ENCODE assay signal across 36 cellular contexts in genomic region chr5:175207321-175208040, GRCh38.
"Had no signal": no experiment of that assay in that cellular context is flagged by ENCODE, and none has a peak within 500 bp of the region (broad histone marks: within the 10 kb centered on the region; RNA-seq: fewer than 3 reads in every experiment).

No MANE protein-coding gene starts in this region.

- H3K4me2 ChIP-seq: SK-N-SH had no signal

- H3K27ac Mint-ChIP-seq: activated CD4-positive, alpha-beta memory T cell treated with anti-CD3 and anti-CD28 coated beads for 36 hours; activated CD4-positive, alpha-beta T cell treated with anti-CD3 and anti-CD28 coated beads for 36 hours; activated naive CD4-positive, alpha-beta T cell treated with anti-CD3 and anti-CD28 coated beads for 36 hours; activated naive CD4-positive, alpha-beta T cell treated with anti-CD3 and anti-CD28 coated beads, Interleukin-2, amount 50 U/mL, for 72 hours; activated T-helper 1 cell treated with anti-CD3 and anti-CD28 coated beads, Interleukin-12 subunit alpha, Interleukin-12 subunit beta, Interleukin-2, Interleukin-4 antibody, amounts not matched to agents 30 ng/mL and 10 ng/mL and 1 ng/mL, durations not matched to agents 14 hours and 24 hours and 36 hours; T-helper 1 cell treated with Interleukin-12 subunit alpha and Interleukin-12 subunit beta and Interleukin-4 antibody, amounts not matched to agents 30 μg/mL and 1 μg/mL, for 36 hours; T-helper 2 cell treated with Interferon-gamma antibody and Interleukin-4, amounts not matched to agents 5 μg/mL and 100 μg/mL, for 36 hours; WTC11 had no signal

- DNase-seq: activated CD4-positive, alpha-beta memory T cell treated with anti-CD3 and anti-CD28 coated beads for 36 hours; activated CD4-positive, alpha-beta T cell treated with anti-CD3 and anti-CD28 coated beads for 36 hours; activated CD4-positive, alpha-beta T cell treated with anti-CD3 and anti-CD28 coated beads, Interleukin-2, amount 50 U/mL, for 1 hour; activated CD8-positive, alpha-beta memory T cell treated with anti-CD3 and anti-CD28 coated beads, Interleukin-2, amount 50 U/mL, for 4 hours; activated gamma-delta T cell treated with Interleukin-2 at 50 U/mL for 16 hours; activated naive CD4-positive, alpha-beta T cell treated with anti-CD3 and anti-CD28 coated beads for 36 hours; activated T-cell treated with anti-CD3 and anti-CD28 coated beads for 4 hours; activated T-cell treated with anti-CD3 and anti-CD28 coated beads, Interleukin-2, amount 50 U/mL, for 4 hours; adrenal gland; body of pancreas; cerebellar nuclear complex; Karpas-422; KBM-7; NCI-H1048; NCI-H1105 treated with DMSO at 0.1 percent for 48 hours; NCI-H1436 treated with DMSO at 0.1 percent for 48 hours; NCI-H2029; NCI-H2107; NCI-H226; NCI-H510A; NCI-H526; NCI-H748 treated with DMSO at 0.1 percent for 48 hours; NK-92 treated with Interleukin-12 subunit alpha and Interleukin-12 subunit beta, amount 100 ng/mL, for 24 hours; Peyer's patch; RPMI8226; SHP77 treated with DMSO at 0.1 percent for 48 hours; SK-N-SH had no signal

- H3K4me3 Mint-ChIP-seq: activated CD4-positive, alpha-beta memory T cell treated with anti-CD3 and anti-CD28 coated beads for 36 hours; activated CD4-positive, alpha-beta T cell treated with anti-CD3 and anti-CD28 coated beads for 36 hours; activated naive CD4-positive, alpha-beta T cell treated with anti-CD3 and anti-CD28 coated beads for 36 hours; activated T-cell treated with anti-CD3 and anti-CD28 coated beads, Interleukin-2, amount 50 U/mL, for 4 hours; activated T-helper 1 cell treated with anti-CD3 and anti-CD28 coated beads, Interleukin-12 subunit alpha, Interleukin-12 subunit beta, Interleukin-2, Interleukin-4 antibody, amounts not matched to agents 30 ng/mL and 10 ng/mL and 1 ng/mL, durations not matched to agents 14 hours and 24 hours and 36 hours; T-helper 1 cell treated with Interleukin-12 subunit alpha and Interleukin-12 subunit beta and Interleukin-4 antibody, amounts not matched to agents 30 μg/mL and 1 μg/mL, for 36 hours; T-helper 2 cell treated with Interferon-gamma antibody and Interleukin-4, amounts not matched to agents 5 μg/mL and 100 μg/mL, for 36 hours; WTC11 had no signal

- H3K4me3 ChIP-seq: adrenal gland, body of pancreas, breast epithelium, Peyer's patch, SJSA1 had no signal

- H3K9me3 Mint-ChIP-seq: activated CD4-positive, alpha-beta memory T cell treated with anti-CD3 and anti-CD28 coated beads for 36 hours; activated naive CD4-positive, alpha-beta T cell treated with anti-CD3 and anti-CD28 coated beads for 36 hours; activated naive CD4-positive, alpha-beta T cell treated with anti-CD3 and anti-CD28 coated beads, Interleukin-2, amount 50 U/mL, for 72 hours; activated T-cell treated with anti-CD3 and anti-CD28 coated beads, Interleukin-2, amount 50 U/mL, for 4 hours; activated T-helper 1 cell treated with anti-CD3 and anti-CD28 coated beads, Interleukin-12 subunit alpha, Interleukin-12 subunit beta, Interleukin-2, Interleukin-4 antibody, amounts not matched to agents 30 ng/mL and 10 ng/mL and 1 ng/mL, durations not matched to agents 14 hours and 24 hours and 36 hours; T-helper 1 cell treated with Interleukin-12 subunit alpha and Interleukin-12 subunit beta and Interleukin-4 antibody, amounts not matched to agents 30 μg/mL and 1 μg/mL, for 36 hours; T-helper 2 cell treated with Interferon-gamma antibody and Interleukin-4, amounts not matched to agents 5 μg/mL and 100 μg/mL, for 36 hours had no signal

- H3K4me1 Mint-ChIP-seq: activated CD4-positive, alpha-beta T cell treated with anti-CD3 and anti-CD28 coated beads for 36 hours had no signal

- ATAC-seq: activated CD4-positive, alpha-beta T cell treated with anti-CD3 and anti-CD28 coated beads for 36 hours; activated CD4-positive, CD25-positive, alpha-beta regulatory T cell treated with anti-CD3 and anti-CD28 coated beads, Interleukin-2, amount 50 U/mL, for 24 hours; activated naive CD4-positive, alpha-beta T cell treated with anti-CD3 and anti-CD28 coated beads, Interleukin-2, amount 50 U/mL, for 72 hours; activated T-cell treated with anti-CD3 and anti-CD28 coated beads, Interleukin-2, amount 50 U/mL, for 4 hours; body of pancreas; PC-3; WTC11 had no signal

- H3K4me1 ChIP-seq: adrenal gland, body of pancreas, breast epithelium, Peyer's patch had no signal

- H3K36me3 Mint-ChIP-seq: activated CD4-positive, alpha-beta memory T cell treated with anti-CD3 and anti-CD28 coated beads for 36 hours; activated naive CD4-positive, alpha-beta T cell treated with anti-CD3 and anti-CD28 coated beads, Interleukin-2, amount 50 U/mL, for 72 hours; WTC11 had no signal

- H3K36me3 ChIP-seq: adrenal gland, breast epithelium, Peyer's patch, SJSA1 had no signal

- H3K27me3 ChIP-seq: adrenal gland, body of pancreas, Peyer's patch, SJSA1 had no signal

- H3K27ac ChIP-seq: adrenal gland, body of pancreas, breast epithelium, Peyer's patch, SJSA1 had no signal

- H3K9ac ChIP-seq: SK-N-SH had no signal

- H3K9me3 ChIP-seq: adrenal gland, body of pancreas, breast epithelium, Peyer's patch, SJSA1, SK-N-SH had no signal
